22 cellular contexts compared by ENCODE assay signal in genomic region chr1:172476218-172476811, GRCh38. TPM values are rescaled to one million over a fixed set of nuclear protein-coding genes. Genes with fewer than 3 reads are reported as not detected.
DNase-seq lines count a peak whose midpoint lies in the region; ATAC-seq, FAIRE-seq and TF ChIP-seq lines count a peak whose summit lies in the region.
"Had no signal": no experiment of that assay in that cellular context is flagged by ENCODE, and none has a peak within 500 bp of the region (broad histone marks: within the 10 kb centered on the region; RNA-seq: fewer than 3 reads in every experiment).

No MANE protein-coding gene starts in this region.

- H3K27ac ChIP-seq in cardiac muscle cell (peak overlapping the region; percentile 92), heart left ventricle (no peak overlapping the region), lower lobe of right lung (no peak overlapping the region), esophagus squamous epithelium (peak overlapping the region in 1 of 4 donors; percentile 42), ascending aorta (no peak overlapping the region)

- peaks cover 11% of the 10 kb centered on the region for H3K4me1 Mint-ChIP-seq in activated CD8-positive, alpha-beta T cell treated with anti-CD3 and anti-CD28 coated beads, Interleukin-2, amount 10 ng/mL, durations not matched to agents 7 days and 5 days (ENCODE audit: low read depth)
- H3K4me1 Mint-ChIP-seq: immature natural killer cell had no signal

- no peaks in the 10 kb centered on the region for H3K27me3 ChIP-seq in cardiac muscle cell
- no peaks in the 10 kb centered on the region for H3K27me3 ChIP-seq in heart left ventricle
- no peaks in the 10 kb centered on the region for H3K27me3 ChIP-seq in bronchial epithelial cell (ENCODE audit: control insufficient read depth, insufficient read depth, low read length)
- H3K27me3 ChIP-seq in lower lobe of right lung (ENCODE audit: low read depth), result no peaks in the 10 kb centered on the region
- H3K27me3 ChIP-seq in esophagus squamous epithelium, result no peaks in the 10 kb centered on the region
- no peaks in the 10 kb centered on the region for H3K27me3 ChIP-seq in ascending aorta

- FAIRE-seq in bronchial epithelial cell (lab: Jason Lieb, UNC), result no peak
- FAIRE-seq: GM18507 had no signal

- H3K9me3 Mint-ChIP-seq in activated CD8-positive, alpha-beta T cell treated with anti-CD3 and anti-CD28 coated beads, Interleukin-2, amount 10 ng/mL, durations not matched to agents 7 days and 5 days (ENCODE audit: insufficient read depth), result no peaks in the 10 kb centered on the region
- H3K9me3 Mint-ChIP-seq: activated naive CD4-positive, alpha-beta T cell treated with anti-CD3 and anti-CD28 coated beads, Interleukin-2, amount 50 U/mL, for 72 hours; activated T-cell treated with anti-CD3 and anti-CD28 coated beads, Interleukin-2, amount 50 U/mL, for 24 hours; immature natural killer cell had no signal

- no peaks in the 10 kb centered on the region for H3K9me3 ChIP-seq in cardiac muscle cell (ENCODE audit: low read depth)
- H3K9me3 ChIP-seq in heart left ventricle, result no peaks in the 10 kb centered on the region
- no peaks in the 10 kb centered on the region for H3K9me3 ChIP-seq in lower lobe of right lung
- H3K9me3 ChIP-seq in esophagus squamous epithelium, result no peaks in the 10 kb centered on the region
- no peaks in the 10 kb centered on the region for H3K9me3 ChIP-seq in ascending aorta

- no peak for TF ChIP-seq POLR2A in heart left ventricle (IDR thresholded peaks at IDR 0.05)
- TF ChIP-seq POLR2A in esophagus squamous epithelium (IDR thresholded peaks at IDR 0.05), result no peak

- no peaks in the 10 kb centered on the region for H3K36me3 Mint-ChIP-seq in activated CD8-positive, alpha-beta T cell treated with anti-CD3 and anti-CD28 coated beads, Interleukin-2, amount 10 ng/mL, durations not matched to agents 7 days and 5 days (ENCODE audit: low read depth)
- H3K36me3 Mint-ChIP-seq: activated naive CD4-positive, alpha-beta T cell treated with anti-CD3 and anti-CD28 coated beads, Interleukin-2, amount 50 U/mL, for 72 hours; immature natural killer cell had no signal

- H3K36me3 ChIP-seq in cardiac muscle cell (no peaks in the 10 kb centered on the region), heart left ventricle (no peaks in the 10 kb centered on the region), bronchial epithelial cell (ENCODE audit: control insufficient read depth, insufficient read depth, low read length) (no peaks in the 10 kb centered on the region), lower lobe of right lung (no peaks in the 10 kb centered on the region), esophagus squamous epithelium (no peaks in the 10 kb centered on the region), ascending aorta (no peaks in the 10 kb centered on the region)

- H3K4me1 ChIP-seq in cardiac muscle cell (ENCODE audit: low read depth) (peaks cover 59% of the 10 kb centered on the region), heart left ventricle (peaks cover 0 to 20% (median 0%) of the 10 kb centered on the region in 12 donors), lower lobe of right lung (peaks cover 7% of the 10 kb centered on the region), esophagus squamous epithelium (peaks cover 0 to 42% (median 0%) of the 10 kb centered on the region in 3 donors), ascending aorta (no peaks in the 10 kb centered on the region)

- peaks cover 18% of the 10 kb centered on the region for H3K27me3 Mint-ChIP-seq in activated CD8-positive, alpha-beta T cell treated with anti-CD3 and anti-CD28 coated beads, Interleukin-2, amount 10 ng/mL, durations not matched to agents 7 days and 5 days (ENCODE audit: low read depth)

- TF ChIP-seq CTCF in cardiac muscle cell (IDR thresholded peaks at IDR 0.05; ENCODE audit: low read depth, low read length) (no peak), heart left ventricle (IDR thresholded peaks at IDR 0.05) (no peak), bronchial epithelial cell (IDR thresholded peaks at IDR 0.05; ENCODE audit: insufficient read depth, low read length, severe bottlenecking) (no peak), lower lobe of right lung (IDR thresholded peaks at IDR 0.05) (no peak), esophagus squamous epithelium (IDR thresholded peaks at IDR 0.05) (no peak), ascending aorta (IDR thresholded peaks at IDR 0.05) (no peak)

- DNase-seq in cardiac muscle cell (ENCODE audit: low read depth in 1 of 2, low spot score in 1 of 2) (peak in 1 of 2 donors; percentile 62), heart left ventricle (no peak), bronchial epithelial cell (ENCODE audit: low read depth) (peak; percentile 99), lower lobe of right lung (no peak), CD1c-positive myeloid dendritic cell (ENCODE audit: extremely low spot score) (no peak), esophagus squamous epithelium (lab: John Stamatoyannopoulos, UW) (no peak), ascending aorta (ENCODE audit: low spot score in 2 of 2) (no peak)
- no peak for DNase-seq in activated CD8-positive, alpha-beta T cell treated with anti-CD3 and anti-CD28 coated beads, Interleukin-2, amount 10 ng/mL, durations not matched to agents 7 days and 5 days
- DNase-seq: activated CD4-positive, alpha-beta T cell treated with anti-CD3 and anti-CD28 coated beads for 48 hours; activated T-cell treated with anti-CD3 and anti-CD28 coated beads, Interleukin-2, amount 50 U/mL, for 24 hours; caudate nucleus; effector memory CD4-positive, alpha-beta T cell; foreskin melanocyte; immature natural killer cell; NCI-H1092 treated with DMSO at 0.1 percent for 48 hours; NCI-H2171 treated with DMSO at 0.1 percent for 48 hours; posterior cingulate gyrus; SHP77; T1000 had no signal

- POLR2A ChIA-PET in activated CD8-positive, alpha-beta T cell treated with anti-CD3 and anti-CD28 coated beads, Interleukin-2, amount 10 ng/mL, durations not matched to agents 7 days and 5 days (lab: Charles Lee), result no interaction called here

- no peak for ATAC-seq in heart left ventricle
- peak; percentile 38 to 73 for ATAC-seq in lower lobe of right lung
- no peak for ATAC-seq in activated CD8-positive, alpha-beta T cell treated with anti-CD3 and anti-CD28 coated beads, Interleukin-2, amount 10 ng/mL, durations not matched to agents 7 days and 5 days
- ATAC-seq: activated naive CD4-positive, alpha-beta T cell treated with anti-CD3 and anti-CD28 coated beads, Interleukin-2, amount 50 U/mL, for 72 hours had no signal

- WGBS in heart left ventricle, 4 donors, result 76 to 83% (median 77%) methylated on average over 4 of the region's 4 CpGs
- whole genome bisulfite sequencing in esophagus squamous epithelium, 2 donors, result 57 to 60% methylated on average over 4 of the region's 4 CpGs

- H3K27ac Mint-ChIP-seq in activated CD8-positive, alpha-beta T cell treated with anti-CD3 and anti-CD28 coated beads, Interleukin-2, amount 10 ng/mL, durations not matched to agents 7 days and 5 days, result no peak overlapping the region
- H3K27ac Mint-ChIP-seq: activated naive CD4-positive, alpha-beta T cell treated with anti-CD3 and anti-CD28 coated beads, Interleukin-2, amount 50 U/mL, for 72 hours; activated T-cell treated with anti-CD3 and anti-CD28 coated beads, Interleukin-2, amount 50 U/mL, for 24 hours; immature natural killer cell had no signal

- CTCF ChIA-PET in activated CD8-positive, alpha-beta T cell treated with anti-CD3 and anti-CD28 coated beads, Interleukin-2, amount 10 ng/mL, durations not matched to agents 7 days and 5 days (lab: Charles Lee), result no interaction called here

- H3K4me3 ChIP-seq in cardiac muscle cell, result no peak overlapping the region
- no peak overlapping the region for H3K4me3 ChIP-seq in heart left ventricle
- H3K4me3 ChIP-seq in bronchial epithelial cell (ENCODE audit: low read depth, low read length), result no peak overlapping the region
- H3K4me3 ChIP-seq in lower lobe of right lung, result no peak overlapping the region
- H3K4me3 ChIP-seq in esophagus squamous epithelium, result no peak overlapping the region
- no peak overlapping the region for H3K4me3 ChIP-seq in ascending aorta

- H3K4me3 Mint-ChIP-seq in activated CD8-positive, alpha-beta T cell treated with anti-CD3 and anti-CD28 coated beads, Interleukin-2, amount 10 ng/mL, durations not matched to agents 7 days and 5 days, result no peak overlapping the region
- H3K4me3 Mint-ChIP-seq: activated T-cell treated with anti-CD3 and anti-CD28 coated beads, Interleukin-2, amount 50 U/mL, for 24 hours; immature natural killer cell had no signal

- intact Hi-C loops in heart left ventricle (cut with DNase I) (no loop called here), lower lobe of right lung (cut with DNase I) (no loop called here), esophagus squamous epithelium (cut with DNase I) (no loop called here), ascending aorta (cut with DNase I) (no loop called here)

RNA-seq across cellular contexts. Expression of gene PIGC, which starts 32.4 kb away (rescaled TPM):
- total RNA-seq in cardiac muscle cell (10.9 and 14.0 TPM in 2 replicates), heart left ventricle (10 to 100 TPM; 12.3 to 17.6 (median 14.1) TPM), bronchial epithelial cell (16.8 and 16.9 TPM in 2 replicates), lower lobe of right lung (22.8 TPM), esophagus squamous epithelium (10 to 100 TPM; 10.8 to 23.1 (median 18.1) TPM), ascending aorta (20.0 TPM)
- polyA plus RNA-seq in cardiac muscle cell (29.1 and 35.1 TPM in 2 replicates), heart left ventricle (10 to 100 TPM; 15.7 to 22.9 TPM)
- 10 to 100 TPM; 25.4 to 27.0 TPM for total RNA-seq in activated CD8-positive, alpha-beta T cell treated with anti-CD3 and anti-CD28 coated beads, Interleukin-2, amount 10 ng/mL, durations not matched to agents 7 days and 5 days

RNA-seq across cellular contexts. Expression of gene C1orf105, which starts 55.8 kb away (rescaled TPM):
- total RNA-seq in cardiac muscle cell, result 3.2 and 15.6 TPM in 2 replicates
- 11.4 and 21.5 TPM in 2 replicates for polyA plus RNA-seq in cardiac muscle cell
- total RNA-seq in heart left ventricle, result 10 to 100 TPM in 3 of 9 donors, 1 to 10 TPM in 6; 1.2 to 39.8 (median 6.7) TPM
- 1 to 10 TPM; 1.8 to 9.6 TPM for polyA plus RNA-seq in heart left ventricle
- not detected in 2 replicates for total RNA-seq in bronchial epithelial cell
- not detected for total RNA-seq in lower lobe of right lung
- not detected for total RNA-seq in esophagus squamous epithelium
- total RNA-seq in activated CD8-positive, alpha-beta T cell treated with anti-CD3 and anti-CD28 coated beads, Interleukin-2, amount 10 ng/mL, durations not matched to agents 7 days and 5 days, result not detected
- total RNA-seq in ascending aorta, result not detected
- total RNA-seq: A673; activated naive CD4-positive, alpha-beta T cell treated with anti-CD3 and anti-CD28 coated beads, Interleukin-2, amount 50 U/mL, for 72 hours had no signal
- polyA plus RNA-seq: immature natural killer cell had no signal

RNA-seq across cellular contexts. Expression of gene SUCO, which starts 56.6 kb away (rescaled TPM):
- total RNA-seq in cardiac muscle cell, result 41.4 and 48.6 TPM in 2 replicates
- 23.0 and 28.9 TPM in 2 replicates for polyA plus RNA-seq in cardiac muscle cell
- total RNA-seq in heart left ventricle, result 10 to 100 TPM; 12.8 to 33.4 (median 27.3) TPM
- 10 to 100 TPM in 1 of 2 donors, 1 to 10 TPM in 1; 6.7 to 23.7 TPM for polyA plus RNA-seq in heart left ventricle
- total RNA-seq in bronchial epithelial cell, result 11.3 and 12.4 TPM in 2 replicates
- 32.5 TPM for total RNA-seq in lower lobe of right lung
- 10 to 100 TPM; 18.6 to 26.9 (median 23.4) TPM for total RNA-seq in esophagus squamous epithelium
- 10 to 100 TPM; 38.4 to 42.6 TPM for total RNA-seq in activated CD8-positive, alpha-beta T cell treated with anti-CD3 and anti-CD28 coated beads, Interleukin-2, amount 10 ng/mL, durations not matched to agents 7 days and 5 days
- total RNA-seq in ascending aorta, result 7.8 TPM

Comparison
In these comparisons a context has a peak if more than half of its experiments do, and no peak if none do; other contexts are left out.
1. ATAC-seq: peak in lower lobe of right lung (2 of 2); none in heart left ventricle (0 of 4) and activated CD8-positive, alpha-beta T cell treated with anti-CD3 and anti-CD28 coated beads, Interleukin-2, amount 10 ng/mL, durations not matched to agents 7 days and 5 days (single experiment).